ENCODE assay signal across 12 cellular contexts in the genomic region with DNA sequence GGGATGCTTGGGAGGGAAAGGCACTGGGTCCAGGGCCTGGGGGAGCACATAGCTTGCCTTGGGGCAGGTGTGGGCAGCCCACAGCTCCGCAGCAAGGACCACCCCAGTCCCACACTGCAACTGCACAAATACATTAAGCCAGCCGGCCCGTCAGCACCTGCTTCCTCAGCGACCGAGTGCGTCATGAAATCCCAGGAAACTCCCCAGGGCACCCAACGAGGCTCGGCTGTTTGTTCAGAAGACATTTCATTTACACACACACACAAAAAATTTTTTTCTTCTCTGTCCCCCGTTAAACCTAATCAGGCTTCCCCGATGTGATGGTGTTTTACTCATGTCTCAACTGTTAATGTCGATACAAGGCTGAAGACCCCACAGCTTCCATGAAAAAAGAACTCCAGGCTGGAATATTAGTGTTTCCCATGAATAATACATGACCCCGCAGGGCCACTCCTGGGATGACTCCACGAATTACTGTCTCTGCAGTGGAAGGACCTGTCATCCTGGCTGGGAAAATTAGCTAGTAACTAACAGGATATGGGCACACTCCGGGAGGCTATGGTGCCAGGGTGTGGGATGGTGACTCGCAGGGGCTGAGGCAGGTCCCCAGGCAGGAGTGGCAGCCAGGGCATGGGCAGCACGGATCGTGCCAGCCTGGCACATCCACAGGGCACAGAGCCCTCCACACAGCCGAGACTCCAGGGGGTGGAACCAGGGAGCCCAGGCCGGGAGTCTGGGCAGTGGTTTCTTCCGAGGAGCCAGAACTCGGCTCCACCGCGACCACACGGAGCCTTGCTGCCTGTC.
DNase-seq lines count a peak whose midpoint lies in the region; ATAC-seq and TF ChIP-seq lines count a peak whose summit lies in the region.
"Had no signal": no experiment of that assay in that cellular context is flagged by ENCODE, and none has a peak within 500 bp of the region (broad histone marks: within the 10 kb centered on the region; RNA-seq: fewer than 3 reads in every experiment).

No MANE protein-coding gene starts in this region.

- CTCF ChIA-PET in RWPE1 (lab: Yijun Ruan, JAX): interaction anchor here (0.6 to 1.1 kb wide), 4 partner anchors 14 to 563 kb away, joined by 3 to 4 read pairs (median 3); no protein-coding TSS in a partner anchor
- CTCF ChIA-PET in CD4-positive, alpha-beta memory T cell (lab: Charles Lee; ENCODE audit: partially characterized antibody): no interaction called here

- H3K9me3 ChIP-seq in cardiac muscle cell (ENCODE audit: low read depth) (no peaks in the 10 kb centered on the region), heart left ventricle (no peaks in the 10 kb centered on the region)
- H3K9me3 ChIP-seq in CD4-positive, alpha-beta memory T cell (ENCODE audit: control insufficient read depth in 1 of 2, low read length in 2 of 2): no peaks in the 10 kb centered on the region
- H3K9me3 ChIP-seq: gastrocnemius medialis had no signal

- TF ChIP-seq CTCF in cardiac muscle cell (IDR thresholded peaks at IDR 0.05; ENCODE audit: low read depth, low read length): no peak
- no peak for TF ChIP-seq CTCF in heart left ventricle (IDR thresholded peaks at IDR 0.05)
- TF ChIP-seq CTCF in RWPE1 (conservative IDR thresholded peaks at IDR 0.05; ENCODE audit: low read depth): no peak

- peaks cover 30% of the 10 kb centered on the region for H3K4me1 ChIP-seq in cardiac muscle cell (ENCODE audit: low read depth)
- peaks cover 0 to 7% (median 0%) of the 10 kb centered on the region in 12 donors for H3K4me1 ChIP-seq in heart left ventricle
- H3K4me1 ChIP-seq in CD4-positive, alpha-beta memory T cell (ENCODE audit: insufficient read depth, low read length): no peaks in the 10 kb centered on the region
- H3K4me1 ChIP-seq: gastrocnemius medialis had no signal

- TF ChIP-seq POLR2A in heart left ventricle (IDR thresholded peaks at IDR 0.05): no peak

- H3K27ac ChIP-seq in cardiac muscle cell (peak overlapping the region; percentile 30), heart left ventricle (no peak overlapping the region), RWPE1 (peak overlapping the region; percentile 100)
- no peak overlapping the region for H3K27ac ChIP-seq in CD4-positive, alpha-beta memory T cell (ENCODE audit: low read depth, low read length)

- H3K27me3 Mint-ChIP-seq in T-helper 2 cell treated with Interferon-gamma antibody and Interleukin-4, amounts not matched to agents 5 μg/mL and 100 μg/mL, for 36 hours (ENCODE audit: low read depth): no peaks in the 10 kb centered on the region
- no peaks in the 10 kb centered on the region for H3K27me3 Mint-ChIP-seq in CD4-positive, alpha-beta memory T cell

- H3K4me3 Mint-ChIP-seq in T-helper 2 cell treated with Interferon-gamma antibody and Interleukin-4, amounts not matched to agents 5 μg/mL and 100 μg/mL, for 36 hours: no peak overlapping the region
- no peak overlapping the region for H3K4me3 Mint-ChIP-seq in CD4-positive, alpha-beta memory T cell

- H3K27me3 ChIP-seq in cardiac muscle cell: no peaks in the 10 kb centered on the region
- H3K27me3 ChIP-seq in heart left ventricle: no peaks in the 10 kb centered on the region
- H3K27me3 ChIP-seq in CD4-positive, alpha-beta memory T cell (ENCODE audit: insufficient read depth, low read length): no peaks in the 10 kb centered on the region

- no peaks in the 10 kb centered on the region for H3K4me1 Mint-ChIP-seq in T-helper 2 cell treated with Interferon-gamma antibody and Interleukin-4, amounts not matched to agents 5 μg/mL and 100 μg/mL, for 36 hours (ENCODE audit: low read depth)
- no peaks in the 10 kb centered on the region for H3K4me1 Mint-ChIP-seq in CD4-positive, alpha-beta memory T cell

- no peaks in the 10 kb centered on the region for H3K36me3 Mint-ChIP-seq in T-helper 2 cell treated with Interferon-gamma antibody and Interleukin-4, amounts not matched to agents 5 μg/mL and 100 μg/mL, for 36 hours (ENCODE audit: low read depth)
- H3K36me3 Mint-ChIP-seq in CD4-positive, alpha-beta memory T cell: no peaks in the 10 kb centered on the region

- POLR2A ChIA-PET in RWPE1 (lab: Yijun Ruan, JAX; ENCODE audit: low non-redundant PET): interaction anchor here (0.5 kb wide), 1 partner anchor 1502 kb away, joined by 3 read pairs; no protein-coding TSS in a partner anchor
- POLR2A ChIA-PET in CD4-positive, alpha-beta memory T cell (lab: Charles Lee; ENCODE audit: partially characterized antibody): no interaction called here

- no peak for ATAC-seq in heart left ventricle
- no peak for ATAC-seq in stimulated activated naive CD8-positive, alpha-beta T cell treated with anti-CD3 and anti-CD28 coated beads, Interleukin-15, Interleukin-2, amounts not matched to agents 100 U/mL and 50 U/mL, for 24 hours
- ATAC-seq: gastrocnemius medialis, Panc1 had no signal

- H3K27ac Mint-ChIP-seq in T-helper 2 cell treated with Interferon-gamma antibody and Interleukin-4, amounts not matched to agents 5 μg/mL and 100 μg/mL, for 36 hours: no peak overlapping the region
- no peak overlapping the region for H3K27ac Mint-ChIP-seq in CD4-positive, alpha-beta memory T cell

- no peaks in the 10 kb centered on the region for H3K9me3 Mint-ChIP-seq in T-helper 2 cell treated with Interferon-gamma antibody and Interleukin-4, amounts not matched to agents 5 μg/mL and 100 μg/mL, for 36 hours
- no peaks in the 10 kb centered on the region for H3K9me3 Mint-ChIP-seq in CD4-positive, alpha-beta memory T cell

- no peak overlapping the region for H3K4me3 ChIP-seq in cardiac muscle cell
- no peak overlapping the region for H3K4me3 ChIP-seq in heart left ventricle
- no peak overlapping the region for H3K4me3 ChIP-seq in CD4-positive, alpha-beta memory T cell (ENCODE audit: low read length in 2 of 2)
- H3K4me3 ChIP-seq: gastrocnemius medialis had no signal

- no peak for DNase-seq in cardiac muscle cell (ENCODE audit: low read depth in 1 of 2, low spot score in 1 of 2)
- no peak for DNase-seq in heart left ventricle
- DNase-seq in RWPE1 (ENCODE audit: low spot score): peak; percentile 78
- peak; percentile 35 for DNase-seq in hepatic stellate cell (ENCODE audit: low spot score)
- DNase-seq in T-helper 2 cell treated with Interferon-gamma antibody and Interleukin-4, amounts not matched to agents 5 μg/mL and 100 μg/mL, for 36 hours (ENCODE audit: low spot score): no peak
- DNase-seq in stimulated activated naive CD8-positive, alpha-beta T cell treated with anti-CD3 and anti-CD28 coated beads, Interleukin-15, Interleukin-2, amounts not matched to agents 100 U/mL and 50 U/mL, for 24 hours: no peak
- no peak for DNase-seq in CD4-positive, alpha-beta memory T cell
- no peak for DNase-seq in NCI-H128 (lab: John Stamatoyannopoulos, UW; ENCODE audit: unreplicated experiment)
- DNase-seq: activated CD4-positive, alpha-beta T cell treated with anti-CD3 and anti-CD28 coated beads, Interleukin-2, amount 50 U/mL, for 48 hours; gastrocnemius medialis; stimulated activated CD4-positive, alpha-beta T cell treated with anti-CD3 and anti-CD28 coated beads, Interleukin-4, amount 100 ng/mL, for 24 hours had no signal

- intact Hi-C loops in heart left ventricle (cut with DNase I): no loop called here
- intact Hi-C loops in CD4-positive, alpha-beta memory T cell (cut with micrococcal nuclease): no loop called here

- 82 to 92% (median 88%) methylated on average over 18 to 24 of the region's 24 CpGs for WGBS in heart left ventricle, 4 donors

- H3K36me3 ChIP-seq in cardiac muscle cell: no peaks in the 10 kb centered on the region
- H3K36me3 ChIP-seq in heart left ventricle: no peaks in the 10 kb centered on the region
- H3K36me3 ChIP-seq in CD4-positive, alpha-beta memory T cell (ENCODE audit: insufficient read depth, low read length): no peaks in the 10 kb centered on the region
- H3K36me3 ChIP-seq: gastrocnemius medialis had no signal

Comparison
In these comparisons a context has a peak if more than half of its experiments do, and no peak if none do; other contexts are left out.
1. H3K27ac ChIP-seq: peak in cardiac muscle cell (single experiment) and RWPE1 (single experiment); none in heart left ventricle (0 of 12) and CD4-positive, alpha-beta memory T cell (single experiment).
2. DNase-seq: peak in RWPE1 (single experiment) and hepatic stellate cell (single experiment); none in cardiac muscle cell (0 of 2), heart left ventricle (0 of 5), T-helper 2 cell treated with Interferon-gamma antibody and Interleukin-4, amounts not matched to agents 5 μg/mL and 100 μg/mL, for 36 hours (single experiment), stimulated activated naive CD8-positive, alpha-beta T cell treated with anti-CD3 and anti-CD28 coated beads, Interleukin-15, Interleukin-2, amounts not matched to agents 100 U/mL and 50 U/mL, for 24 hours (single experiment), CD4-positive, alpha-beta memory T cell (0 of 5) and NCI-H128 (single experiment).